2 cellular contexts compared by ENCODE assay signal in the genomic region with DNA sequence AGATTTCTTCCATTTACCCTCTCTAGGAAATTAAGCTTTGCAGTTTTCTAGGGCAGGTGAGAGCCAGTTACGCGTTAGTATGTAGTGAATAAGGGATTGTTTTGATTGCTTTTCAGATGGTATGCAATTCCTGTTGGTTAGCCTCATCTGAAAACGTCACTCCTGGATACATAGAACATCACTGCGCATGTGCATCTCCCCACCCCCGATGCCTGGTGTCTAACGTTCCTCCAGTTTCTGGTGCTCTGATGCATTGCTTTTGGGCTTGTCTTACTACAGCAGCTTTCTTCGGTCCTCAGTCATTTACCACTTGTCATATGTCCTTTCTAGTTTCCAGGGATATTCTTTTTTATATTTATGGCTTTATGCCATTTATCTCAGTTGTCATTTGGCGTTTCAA.
TF ChIP-seq lines count a peak whose summit lies in the region.

No MANE protein-coding gene starts in this region.

TF ChIP-seq in HepG2, 621 proteins besides CTCF, POLR2A, EP300 and RAD21:
- TF ChIP-seq SAFB2 (CRISPR knock-in tag; IDR thresholded peaks at IDR 0.05; ENCODE audit: borderline replicate concordance, low read depth) (no peak), RBFOX2 (IDR thresholded peaks at IDR 0.05; ENCODE audit: low read depth, low read length) (peak; percentile 33; the same call in 1 of the 2 replicates)

TF ChIP-seq in WTC11, 78 proteins besides CTCF, POLR2A, EP300 and RAD21:
- no peak for TF ChIP-seq SMAD4 (CRISPR knock-in tag; IDR thresholded peaks at IDR 0.05)
